ENCODE assay signal across 8 cellular contexts in the genomic region with DNA sequence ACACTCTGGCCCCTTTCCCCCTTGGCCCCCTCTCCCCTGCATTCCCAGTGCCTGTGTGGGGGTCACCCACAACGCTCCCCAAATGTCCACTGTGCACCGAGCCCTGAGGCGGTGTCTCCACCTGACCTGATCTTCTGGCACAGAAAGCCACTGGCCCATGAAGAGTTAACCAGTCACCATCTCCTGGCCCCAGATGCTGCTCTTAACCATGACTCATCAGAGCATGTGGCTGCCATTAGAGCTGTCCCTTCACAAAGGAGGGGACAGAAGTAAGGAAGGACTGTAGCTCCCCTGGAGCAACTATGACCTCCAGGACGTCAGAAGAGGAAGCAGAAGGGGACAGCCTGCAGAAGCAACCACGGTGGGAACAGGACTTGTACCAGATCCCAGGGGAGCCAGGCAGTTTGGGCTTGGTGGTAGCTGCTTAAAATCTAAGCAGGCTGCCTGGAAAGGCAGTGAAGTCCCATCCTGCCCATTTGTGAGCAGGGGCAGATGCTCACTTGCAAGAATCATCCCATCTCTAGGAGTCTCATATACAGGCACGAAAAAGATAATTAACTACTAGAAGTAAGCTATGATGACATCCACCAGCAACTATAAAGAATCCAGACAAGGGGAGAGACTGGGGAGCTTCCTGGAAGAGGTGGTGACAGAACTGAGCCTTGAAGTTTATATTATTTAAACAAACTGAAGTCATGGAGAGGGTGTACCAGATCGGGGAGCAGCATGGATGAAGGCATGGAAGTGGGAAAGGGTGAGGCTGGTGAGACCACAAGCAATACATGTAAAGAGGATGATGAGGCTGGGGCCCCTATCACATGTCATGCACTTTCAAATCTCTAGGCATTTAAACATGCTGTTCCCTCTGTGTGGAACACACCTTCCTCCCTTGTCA. TPM values are rescaled to one million over a fixed set of nuclear protein-coding genes. Genes with fewer than 3 reads are reported as not detected.
DNase-seq lines count a peak whose midpoint lies in the region; ATAC-seq and TF ChIP-seq lines count a peak whose summit lies in the region.

No MANE protein-coding gene starts in this region.

- ATAC-seq in HG03442 (IDR thresholded peaks at IDR 0.05; ENCODE audit: unreplicated experiment) (no peak), GM19324 (IDR thresholded peaks at IDR 0.05; ENCODE audit: low FRiP score, unreplicated experiment) (no peak)

- H3K9me3 ChIP-seq in AG04450 (ENCODE audit: control insufficient read depth, insufficient read depth, low read length) (no peaks in the 10 kb centered on the region), SJSA1 (replicated peaks) (no peaks in the 10 kb centered on the region), mucosa of stomach (ENCODE audit: control insufficient read depth, low read length) (no peaks in the 10 kb centered on the region)

- DNase-seq in AG04450 (ENCODE audit: low read depth, low spot score), result no peak
- peak; percentile 76 for DNase-seq in GM03348 (ENCODE audit: low spot score)
- peak; percentile 58 for DNase-seq in HK-2 (ENCODE audit: unreplicated experiment)
- peak; percentile 56 to 63 for DNase-seq in SJSA1 (ENCODE audit: low read depth in 1 of 2, low spot score in 2 of 2)
- DNase-seq in epidermal melanocyte (ENCODE audit: insufficient read length, low spot score), result peak; percentile 86

- CTCF ChIA-PET in AG04450 (lab: Charles Lee), result interaction anchor here (1.6 kb wide), 2 partner anchors 34 to 203 kb away, joined by 4 to 5 read pairs; no protein-coding TSS in a partner anchor

- peak overlapping the region; percentile 93 for H3K9ac ChIP-seq in mucosa of stomach (ENCODE audit: low read length)

- H3K27me3 ChIP-seq in AG04450 (ENCODE audit: control insufficient read depth, insufficient read depth, low read length) (peaks cover 4% of the 10 kb centered on the region), SJSA1 (replicated peaks) (no peaks in the 10 kb centered on the region), mucosa of stomach (ENCODE audit: control insufficient read depth, insufficient read depth, low read length) (no peaks in the 10 kb centered on the region)

- POLR2A ChIA-PET in AG04450 (lab: Yijun Ruan, JAX), result interaction anchor here (0.8 kb wide), 1 partner anchor 95 kb away, joined by 3 read pairs; the partner anchor contains the start of gene RNF11

- no peaks in the 10 kb centered on the region for H3K36me3 ChIP-seq in SJSA1
- no peaks in the 10 kb centered on the region for H3K36me3 ChIP-seq in mucosa of stomach (ENCODE audit: control insufficient read depth, insufficient read depth, low read length)

- peaks cover 15% of the 10 kb centered on the region for H3K4me1 ChIP-seq in SJSA1 (replicated peaks)
- peaks cover 61% of the 10 kb centered on the region for H3K4me1 ChIP-seq in mucosa of stomach (ENCODE audit: control insufficient read depth, insufficient read depth, low read length)

- H3K4me3 ChIP-seq in AG04450 (ENCODE audit: low read depth, low read length) (no peak overlapping the region), SJSA1 (no peak overlapping the region), mucosa of stomach (ENCODE audit: low read length) (peak overlapping the region; percentile 71)

- peak overlapping the region; percentile 21 for H3K27ac ChIP-seq in AG04450 (ENCODE audit: low read depth, low read length)
- H3K27ac ChIP-seq in SJSA1, result no peak overlapping the region

- no peak for TF ChIP-seq CTCF in AG04450 (IDR thresholded peaks at IDR 0.05; ENCODE audit: low read depth, low read length)

RNA-seq across cellular contexts. Expression of gene TTC39A, which starts 1.1 kb away (rescaled TPM):
- polyA plus RNA-seq in AG04450 (2011; rRNA removed), result 0.21 and 0.46 TPM in 2 replicates
- 0.37 and 1.7 TPM in 2 replicates for polyA minus RNA-seq in AG04450 (2011; rRNA and poly(A)+ RNA removed)
- 3.2 TPM in 1 of 2 replicates, not detected in the other for total RNA-seq in SJSA1 (2014; rRNA removed; shearing (Covaris generic))
